In the genomic region with DNA sequence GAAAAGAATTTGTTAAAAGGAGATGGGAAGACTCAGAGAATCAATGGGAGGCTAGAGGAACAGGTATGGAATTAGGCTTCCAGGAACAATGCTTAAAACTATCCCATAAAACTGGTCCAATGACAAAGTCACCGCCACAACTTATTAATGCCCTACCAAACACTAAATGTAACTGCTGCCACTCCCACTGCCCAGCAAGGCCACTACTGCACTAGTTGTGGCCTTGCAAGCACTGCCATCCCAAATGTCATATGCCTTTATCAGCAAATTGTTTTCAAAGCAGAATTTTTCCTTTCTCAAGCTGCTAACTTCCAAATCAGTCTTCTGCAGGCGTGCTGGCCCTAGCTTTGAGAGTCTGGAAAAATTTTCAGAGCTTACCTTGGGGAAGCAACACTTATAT, we compare ENCODE assay signal across 1 cellular context.
TF ChIP-seq lines count a peak whose summit lies in the region.

No MANE protein-coding gene starts in this region.

TF ChIP-seq in endothelial cell of umbilical vein, 7 proteins besides CTCF, POLR2A, EP300 and RAD21:
- no peak for TF ChIP-seq MYC (IDR thresholded peaks at IDR 0.05; ENCODE audit: low read depth, low read length)
- TF ChIP-seq FOS (IDR thresholded peaks at IDR 0.05; ENCODE audit: borderline replicate concordance, insufficient read depth, low read length) = no peak
- no peak for TF ChIP-seq GATA2 (IDR thresholded peaks at IDR 0.05; ENCODE audit: insufficient read depth, insufficient read length, low read depth, low read length)
- TF ChIP-seq, protein P1, sequence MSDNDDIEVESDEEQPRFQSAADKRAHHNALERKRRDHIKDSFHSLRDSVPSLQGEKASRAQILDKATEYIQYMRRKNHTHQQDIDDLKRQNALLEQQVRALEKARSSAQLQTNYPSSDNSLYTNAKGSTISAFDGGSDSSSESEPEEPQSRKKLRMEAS (IDR thresholded peaks at IDR 0.05; ENCODE audit: insufficient read depth, insufficient read length) = no peak
- TF ChIP-seq POLR2AphosphoS5 (IDR thresholded peaks at IDR 0.05; ENCODE audit: insufficient read depth, low read depth, low read length) = no peak
- TF ChIP-seq JUN (IDR thresholded peaks at IDR 0.05; ENCODE audit: borderline replicate concordance, insufficient read depth, insufficient read length, low read depth) = no peak
- TF ChIP-seq EZH2 (IDR thresholded peaks at IDR 0.05; ENCODE audit: borderline replicate concordance, low read depth, low read length, severe bottlenecking) = no peak
